1 cellular context compared by ENCODE assay signal in the genomic region with DNA sequence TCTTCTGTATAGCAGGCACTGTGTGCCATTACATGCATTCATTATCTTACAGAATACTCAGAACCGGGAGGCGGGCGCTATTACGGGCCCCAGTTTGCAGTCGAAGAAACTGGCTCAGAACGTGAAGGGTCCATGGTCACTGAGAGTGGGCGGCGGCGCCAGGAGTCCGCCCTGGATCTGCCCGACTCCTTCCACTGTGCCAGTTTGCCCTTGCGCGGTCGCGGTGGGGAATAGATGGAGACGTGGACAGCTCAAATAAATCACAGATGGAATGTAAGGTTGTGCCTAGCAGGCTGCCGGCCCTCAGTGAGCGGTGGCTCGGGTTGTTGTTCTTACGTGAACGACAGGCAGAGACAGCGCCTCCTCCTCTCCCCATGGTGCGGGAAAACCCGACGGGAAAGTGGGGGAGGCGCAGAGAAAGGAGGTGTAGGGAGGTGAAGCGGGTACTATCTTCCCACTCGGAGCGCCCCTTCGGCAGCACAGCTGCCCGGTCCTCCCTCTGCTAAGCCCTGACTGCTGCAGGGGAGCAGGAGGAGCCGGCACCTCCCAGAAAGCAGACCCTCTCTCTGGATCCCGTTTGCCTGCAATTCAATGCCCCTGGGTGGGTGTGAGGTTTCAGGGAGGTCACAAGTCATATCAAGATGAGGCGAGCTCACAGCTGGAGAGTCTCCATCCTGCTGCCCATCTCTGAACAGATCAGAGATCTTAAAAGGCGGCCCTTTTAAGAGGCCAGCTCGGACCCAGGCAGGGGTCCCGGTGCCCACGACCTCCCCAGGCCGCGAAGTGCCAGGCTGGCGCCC.
TF ChIP-seq lines count a peak whose summit lies in the region.

No MANE protein-coding gene starts in this region.

TF ChIP-seq in HepG2, 621 proteins besides CTCF, POLR2A, EP300 and RAD21 (continues in another document):
- TF ChIP-seq ERF (CRISPR knock-in tag; IDR thresholded peaks at IDR 0.05) (no peak), ZNF350 (CRISPR knock-in tag; IDR thresholded peaks at IDR 0.05; ENCODE audit: borderline replicate concordance, low read depth) (no peak), ZC3H4 (CRISPR knock-in tag; IDR thresholded peaks at IDR 0.05; ENCODE audit: borderline replicate concordance) (peak; percentile 31; the same call in 1 of the 2 replicates), IKZF4 (CRISPR knock-in tag; IDR thresholded peaks at IDR 0.05; ENCODE audit: borderline replicate concordance, low read depth, not compliant biosample characterization) (peak; percentile 29), AGO2 (optimal IDR thresholded peaks at IDR 0.05; ENCODE audit: low read depth, low read length) (peak; percentile 27), FOXC1 (CRISPR knock-in tag; IDR thresholded peaks at IDR 0.05; ENCODE audit: borderline replicate concordance) (no peak), ZNF335 (CRISPR knock-in tag; IDR thresholded peaks at IDR 0.05) (0 out of 2 replicates have a peak, but pooled peaks have one; percentile 8), NRL (CRISPR knock-in tag; IDR thresholded peaks at IDR 0.05; ENCODE audit: borderline replicate concordance) (0 out of 2 replicates have a peak, but pooled peaks have one; percentile 27), ZNF546 (CRISPR knock-in tag; conservative IDR thresholded peaks at IDR 0.05) (0 out of 2 replicates have a peak, but pooled peaks have one; percentile 2), ZNF549 (CRISPR knock-in tag; IDR thresholded peaks at IDR 0.05) (no peak), FOXO1 (CRISPR knock-in tag; IDR thresholded peaks at IDR 0.05) (no peak), RFX3 (CRISPR knock-in tag; IDR thresholded peaks at IDR 0.05) (no peak), ELF4 (CRISPR knock-in tag; IDR thresholded peaks at IDR 0.05; ENCODE audit: borderline replicate concordance) (0 out of 2 replicates have a peak, but pooled peaks have one; percentile 38), ZNF567 (CRISPR knock-in tag; IDR thresholded peaks at IDR 0.05; ENCODE audit: borderline replicate concordance) (no peak), ONECUT2 (CRISPR knock-in tag; IDR thresholded peaks at IDR 0.05) (no peak), ZNF737 (CRISPR knock-in tag; IDR thresholded peaks at IDR 0.05; ENCODE audit: borderline replicate concordance) (0 out of 2 replicates have a peak, but pooled peaks have one; percentile 23), ZNF34 (CRISPR knock-in tag; IDR thresholded peaks at IDR 0.05; ENCODE audit: borderline replicate concordance) (no peak), HNRNPUL1 (IDR thresholded peaks at IDR 0.05; ENCODE audit: low read depth, low read length) (no peak), ZBTB38 (CRISPR knock-in tag; IDR thresholded peaks at IDR 0.05) (peak; percentile 92), ZNF749 (CRISPR knock-in tag; IDR thresholded peaks at IDR 0.05; ENCODE audit: borderline replicate concordance) (peak; percentile 34; the same call in 1 of the 2 replicates), TBX3 (IDR thresholded peaks at IDR 0.05; ENCODE audit: borderline replicate concordance) (no peak), ZNF441 (CRISPR knock-in tag; IDR thresholded peaks at IDR 0.05; ENCODE audit: borderline replicate concordance) (no peak), POLR2G (IDR thresholded peaks at IDR 0.05; ENCODE audit: low read depth, low read length) (no peak), SRSF1 (optimal IDR thresholded peaks at IDR 0.05; ENCODE audit: low read depth, low read length) (no peak), CERS6 (CRISPR knock-in tag; IDR thresholded peaks at IDR 0.05) (no peak), REXO4 (CRISPR knock-in tag; IDR thresholded peaks at IDR 0.05; ENCODE audit: borderline replicate concordance) (0 out of 2 replicates have a peak, but pooled peaks have one; percentile 46), ZNF484 (CRISPR knock-in tag; IDR thresholded peaks at IDR 0.05; ENCODE audit: borderline replicate concordance, low read depth) (no peak), TARDBP (CRISPR knock-in tag; IDR thresholded peaks at IDR 0.05) (0 out of 2 replicates have a peak, but pooled peaks have one; percentile 31), SNAPC2 (CRISPR knock-in tag; IDR thresholded peaks at IDR 0.05) (0 out of 2 replicates have a peak, but pooled peaks have one; percentile 33), MAZ (IDR thresholded peaks at IDR 0.05; ENCODE audit: borderline replicate concordance, low read depth, low read length) (no peak), MAZ (CRISPR knock-in tag; IDR thresholded peaks at IDR 0.05; ENCODE audit: low read depth) (0 out of 2 replicates have a peak, but pooled peaks have one; percentile 6), ZNF329 (CRISPR knock-in tag; IDR thresholded peaks at IDR 0.05; ENCODE audit: low read depth) (no peak), SP2 (CRISPR knock-in tag; IDR thresholded peaks at IDR 0.05) (no peak), ZNF782 (CRISPR knock-in tag; IDR thresholded peaks at IDR 0.05; ENCODE audit: borderline replicate concordance) (no peak)
- TF ChIP-seq, protein P1, sequence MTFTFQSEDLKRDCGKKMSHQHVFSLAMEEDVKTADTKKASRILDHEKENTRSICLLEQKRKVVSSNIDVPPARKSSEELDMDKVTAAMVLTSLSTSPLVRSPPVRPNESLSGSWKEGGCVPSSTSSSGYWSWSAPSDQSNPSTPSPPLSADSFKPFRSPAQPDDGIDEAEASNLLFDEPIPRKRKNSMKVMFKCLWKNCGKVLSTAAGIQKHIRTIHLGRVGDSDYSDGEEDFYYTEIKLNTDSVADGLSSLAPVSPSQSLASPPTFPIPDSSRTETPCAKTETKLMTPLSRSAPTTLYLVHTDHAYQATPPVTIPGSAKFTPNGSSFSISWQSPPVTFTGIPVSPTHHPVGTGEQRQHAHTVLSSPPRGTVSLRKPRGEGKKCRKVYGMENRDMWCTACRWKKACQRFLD (CRISPR knock-in tag; IDR thresholded peaks at IDR 0.05; ENCODE audit: borderline replicate concordance) = 0 out of 2 replicates have a peak, but pooled peaks have one; percentile 18
- TF ChIP-seq, protein P2, sequence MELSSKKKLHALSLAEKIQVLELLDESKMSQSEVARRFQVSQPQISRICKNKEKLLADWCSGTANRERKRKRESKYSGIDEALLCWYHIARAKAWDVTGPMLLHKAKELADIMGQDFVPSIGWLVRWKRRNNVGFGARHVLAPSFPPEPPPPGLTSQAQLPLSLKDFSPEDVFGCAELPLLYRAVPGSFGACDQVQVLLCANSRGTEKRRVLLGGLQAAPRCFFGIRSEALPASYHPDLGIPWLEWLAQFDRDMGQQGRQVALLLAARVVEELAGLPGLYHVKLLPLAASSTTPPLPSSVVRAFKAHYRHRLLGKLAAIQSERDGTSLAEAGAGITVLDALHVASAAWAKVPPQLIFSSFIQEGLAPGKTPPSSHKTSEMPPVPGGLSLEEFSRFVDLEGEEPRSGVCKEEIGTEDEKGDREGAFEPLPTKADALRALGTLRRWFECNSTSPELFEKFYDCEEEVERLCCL (CRISPR knock-in tag; IDR thresholded peaks at IDR 0.05; ENCODE audit: borderline replicate concordance) = no peak
- TF ChIP-seq, protein P3, sequence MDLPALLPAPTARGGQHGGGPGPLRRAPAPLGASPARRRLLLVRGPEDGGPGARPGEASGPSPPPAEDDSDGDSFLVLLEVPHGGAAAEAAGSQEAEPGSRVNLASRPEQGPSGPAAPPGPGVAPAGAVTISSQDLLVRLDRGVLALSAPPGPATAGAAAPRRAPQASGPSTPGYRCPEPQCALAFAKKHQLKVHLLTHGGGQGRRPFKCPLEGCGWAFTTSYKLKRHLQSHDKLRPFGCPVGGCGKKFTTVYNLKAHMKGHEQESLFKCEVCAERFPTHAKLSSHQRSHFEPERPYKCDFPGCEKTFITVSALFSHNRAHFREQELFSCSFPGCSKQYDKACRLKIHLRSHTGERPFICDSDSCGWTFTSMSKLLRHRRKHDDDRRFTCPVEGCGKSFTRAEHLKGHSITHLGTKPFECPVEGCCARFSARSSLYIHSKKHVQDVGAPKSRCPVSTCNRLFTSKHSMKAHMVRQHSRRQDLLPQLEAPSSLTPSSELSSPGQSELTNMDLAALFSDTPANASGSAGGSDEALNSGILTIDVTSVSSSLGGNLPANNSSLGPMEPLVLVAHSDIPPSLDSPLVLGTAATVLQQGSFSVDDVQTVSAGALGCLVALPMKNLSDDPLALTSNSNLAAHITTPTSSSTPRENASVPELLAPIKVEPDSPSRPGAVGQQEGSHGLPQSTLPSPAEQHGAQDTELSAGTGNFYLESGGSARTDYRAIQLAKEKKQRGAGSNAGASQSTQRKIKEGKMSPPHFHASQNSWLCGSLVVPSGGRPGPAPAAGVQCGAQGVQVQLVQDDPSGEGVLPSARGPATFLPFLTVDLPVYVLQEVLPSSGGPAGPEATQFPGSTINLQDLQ (CRISPR knock-in tag; IDR thresholded peaks at IDR 0.05) = peak; percentile 52; the same call in 1 of the 2 replicates
- TF ChIP-seq, protein P4, sequence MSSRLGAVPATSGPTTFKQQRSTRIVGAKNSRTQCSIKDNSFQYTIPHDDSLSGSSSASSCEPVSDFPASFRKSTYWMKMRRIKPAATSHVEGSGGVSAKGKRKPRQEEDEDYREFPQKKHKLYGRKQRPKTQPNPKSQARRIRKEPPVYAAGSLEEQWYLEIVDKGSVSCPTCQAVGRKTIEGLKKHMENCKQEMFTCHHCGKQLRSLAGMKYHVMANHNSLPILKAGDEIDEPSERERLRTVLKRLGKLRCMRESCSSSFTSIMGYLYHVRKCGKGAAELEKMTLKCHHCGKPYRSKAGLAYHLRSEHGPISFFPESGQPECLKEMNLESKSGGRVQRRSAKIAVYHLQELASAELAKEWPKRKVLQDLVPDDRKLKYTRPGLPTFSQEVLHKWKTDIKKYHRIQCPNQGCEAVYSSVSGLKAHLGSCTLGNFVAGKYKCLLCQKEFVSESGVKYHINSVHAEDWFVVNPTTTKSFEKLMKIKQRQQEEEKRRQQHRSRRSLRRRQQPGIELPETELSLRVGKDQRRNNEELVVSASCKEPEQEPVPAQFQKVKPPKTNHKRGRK (CRISPR knock-in tag; IDR thresholded peaks at IDR 0.05) = no peak
- TF ChIP-seq, protein P5, sequence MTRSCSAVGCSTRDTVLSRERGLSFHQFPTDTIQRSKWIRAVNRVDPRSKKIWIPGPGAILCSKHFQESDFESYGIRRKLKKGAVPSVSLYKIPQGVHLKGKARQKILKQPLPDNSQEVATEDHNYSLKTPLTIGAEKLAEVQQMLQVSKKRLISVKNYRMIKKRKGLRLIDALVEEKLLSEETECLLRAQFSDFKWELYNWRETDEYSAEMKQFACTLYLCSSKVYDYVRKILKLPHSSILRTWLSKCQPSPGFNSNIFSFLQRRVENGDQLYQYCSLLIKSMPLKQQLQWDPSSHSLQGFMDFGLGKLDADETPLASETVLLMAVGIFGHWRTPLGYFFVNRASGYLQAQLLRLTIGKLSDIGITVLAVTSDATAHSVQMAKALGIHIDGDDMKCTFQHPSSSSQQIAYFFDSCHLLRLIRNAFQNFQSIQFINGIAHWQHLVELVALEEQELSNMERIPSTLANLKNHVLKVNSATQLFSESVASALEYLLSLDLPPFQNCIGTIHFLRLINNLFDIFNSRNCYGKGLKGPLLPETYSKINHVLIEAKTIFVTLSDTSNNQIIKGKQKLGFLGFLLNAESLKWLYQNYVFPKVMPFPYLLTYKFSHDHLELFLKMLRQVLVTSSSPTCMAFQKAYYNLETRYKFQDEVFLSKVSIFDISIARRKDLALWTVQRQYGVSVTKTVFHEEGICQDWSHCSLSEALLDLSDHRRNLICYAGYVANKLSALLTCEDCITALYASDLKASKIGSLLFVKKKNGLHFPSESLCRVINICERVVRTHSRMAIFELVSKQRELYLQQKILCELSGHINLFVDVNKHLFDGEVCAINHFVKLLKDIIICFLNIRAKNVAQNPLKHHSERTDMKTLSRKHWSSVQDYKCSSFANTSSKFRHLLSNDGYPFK (CRISPR knock-in tag; IDR thresholded peaks at IDR 0.05; ENCODE audit: borderline replicate concordance) = 0 out of 2 replicates have a peak, but pooled peaks have one; percentile 23
- TF ChIP-seq, protein P6, sequence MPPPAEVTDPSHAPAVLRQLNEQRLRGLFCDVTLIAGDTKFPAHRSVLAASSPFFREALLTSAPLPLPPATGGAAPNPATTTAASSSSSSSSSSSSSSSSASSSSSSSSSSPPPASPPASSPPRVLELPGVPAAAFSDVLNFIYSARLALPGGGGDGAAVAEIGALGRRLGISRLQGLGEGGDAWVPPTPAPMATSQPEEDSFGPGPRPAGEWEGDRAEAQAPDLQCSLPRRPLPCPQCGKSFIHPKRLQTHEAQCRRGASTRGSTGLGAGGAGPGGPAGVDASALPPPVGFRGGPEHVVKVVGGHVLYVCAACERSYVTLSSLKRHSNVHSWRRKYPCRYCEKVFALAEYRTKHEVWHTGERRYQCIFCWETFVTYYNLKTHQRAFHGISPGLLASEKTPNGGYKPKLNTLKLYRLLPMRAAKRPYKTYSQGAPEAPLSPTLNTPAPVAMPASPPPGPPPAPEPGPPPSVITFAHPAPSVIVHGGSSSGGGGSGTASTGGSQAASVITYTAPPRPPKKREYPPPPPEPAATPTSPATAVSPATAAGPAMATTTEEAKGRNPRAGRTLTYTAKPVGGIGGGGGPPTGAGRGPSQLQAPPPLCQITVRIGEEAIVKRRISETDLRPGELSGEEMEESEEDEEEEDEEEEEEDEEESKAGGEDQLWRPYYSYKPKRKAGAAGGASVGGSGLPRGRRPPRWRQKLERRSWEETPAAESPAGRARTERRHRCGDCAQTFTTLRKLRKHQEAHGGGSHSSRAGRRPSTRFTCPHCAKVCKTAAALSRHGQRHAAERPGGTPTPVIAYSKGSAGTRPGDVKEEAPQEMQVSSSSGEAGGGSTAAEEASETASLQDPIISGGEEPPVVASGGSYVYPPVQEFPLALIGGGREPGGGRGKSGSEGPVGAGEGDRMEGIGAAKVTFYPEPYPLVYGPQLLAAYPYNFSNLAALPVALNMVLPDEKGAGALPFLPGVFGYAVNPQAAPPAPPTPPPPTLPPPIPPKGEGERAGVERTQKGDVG (CRISPR knock-in tag; IDR thresholded peaks at IDR 0.05; ENCODE audit: borderline replicate concordance) = peak; percentile 69; the same call in 1 of the 2 replicates
- TF ChIP-seq, protein P7, sequence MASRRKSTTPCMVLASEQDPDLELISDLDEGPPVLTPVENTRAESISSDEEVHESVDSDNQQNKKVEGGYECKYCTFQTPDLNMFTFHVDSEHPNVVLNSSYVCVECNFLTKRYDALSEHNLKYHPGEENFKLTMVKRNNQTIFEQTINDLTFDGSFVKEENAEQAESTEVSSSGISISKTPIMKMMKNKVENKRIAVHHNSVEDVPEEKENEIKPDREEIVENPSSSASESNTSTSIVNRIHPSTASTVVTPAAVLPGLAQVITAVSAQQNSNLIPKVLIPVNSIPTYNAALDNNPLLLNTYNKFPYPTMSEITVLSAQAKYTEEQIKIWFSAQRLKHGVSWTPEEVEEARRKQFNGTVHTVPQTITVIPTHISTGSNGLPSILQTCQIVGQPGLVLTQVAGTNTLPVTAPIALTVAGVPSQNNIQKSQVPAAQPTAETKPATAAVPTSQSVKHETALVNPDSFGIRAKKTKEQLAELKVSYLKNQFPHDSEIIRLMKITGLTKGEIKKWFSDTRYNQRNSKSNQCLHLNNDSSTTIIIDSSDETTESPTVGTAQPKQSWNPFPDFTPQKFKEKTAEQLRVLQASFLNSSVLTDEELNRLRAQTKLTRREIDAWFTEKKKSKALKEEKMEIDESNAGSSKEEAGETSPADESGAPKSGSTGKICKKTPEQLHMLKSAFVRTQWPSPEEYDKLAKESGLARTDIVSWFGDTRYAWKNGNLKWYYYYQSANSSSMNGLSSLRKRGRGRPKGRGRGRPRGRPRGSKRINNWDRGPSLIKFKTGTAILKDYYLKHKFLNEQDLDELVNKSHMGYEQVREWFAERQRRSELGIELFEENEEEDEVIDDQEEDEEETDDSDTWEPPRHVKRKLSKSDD (CRISPR knock-in tag; IDR thresholded peaks at IDR 0.05; ENCODE audit: low read depth) = peak; percentile 34; the same call in 1 of the 2 replicates
